Comparison of ENCODE assay signal across 1 cellular context in the genomic region with DNA sequence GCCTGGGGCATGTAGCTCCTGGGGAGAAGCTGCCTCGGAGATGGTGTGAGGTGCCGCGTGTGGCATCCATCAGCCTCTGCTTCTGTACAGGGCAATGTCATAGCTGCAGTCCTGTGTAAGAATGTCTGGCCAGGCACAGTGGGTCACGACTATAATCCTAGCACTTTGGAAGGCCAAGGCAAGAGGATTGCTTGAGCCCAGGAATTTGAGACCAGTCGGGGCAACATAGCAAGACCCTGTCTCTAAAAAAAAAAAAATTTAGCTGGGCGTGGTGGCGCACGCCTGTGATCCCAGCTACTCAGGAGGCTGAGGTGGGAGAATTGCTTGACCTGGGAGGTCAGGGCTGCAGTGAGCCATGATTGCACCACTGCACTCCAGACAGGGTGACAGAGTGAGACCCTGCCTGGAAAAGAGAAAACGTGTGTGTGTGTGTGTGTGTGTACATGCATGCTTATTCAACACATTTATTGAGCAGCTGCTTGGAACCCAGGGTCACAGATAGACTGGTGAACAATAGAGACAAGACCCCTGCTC.
A peak's percentile ranks its signal among the peaks of the same experiment; 100 is the strongest.
TF ChIP-seq lines count a peak whose summit lies in the region.

No MANE protein-coding gene starts in this region.

TF ChIP-seq in HepG2, 621 proteins besides CTCF, POLR2A, EP300 and RAD21 (continued from another document):
- TF ChIP-seq, protein P1, sequence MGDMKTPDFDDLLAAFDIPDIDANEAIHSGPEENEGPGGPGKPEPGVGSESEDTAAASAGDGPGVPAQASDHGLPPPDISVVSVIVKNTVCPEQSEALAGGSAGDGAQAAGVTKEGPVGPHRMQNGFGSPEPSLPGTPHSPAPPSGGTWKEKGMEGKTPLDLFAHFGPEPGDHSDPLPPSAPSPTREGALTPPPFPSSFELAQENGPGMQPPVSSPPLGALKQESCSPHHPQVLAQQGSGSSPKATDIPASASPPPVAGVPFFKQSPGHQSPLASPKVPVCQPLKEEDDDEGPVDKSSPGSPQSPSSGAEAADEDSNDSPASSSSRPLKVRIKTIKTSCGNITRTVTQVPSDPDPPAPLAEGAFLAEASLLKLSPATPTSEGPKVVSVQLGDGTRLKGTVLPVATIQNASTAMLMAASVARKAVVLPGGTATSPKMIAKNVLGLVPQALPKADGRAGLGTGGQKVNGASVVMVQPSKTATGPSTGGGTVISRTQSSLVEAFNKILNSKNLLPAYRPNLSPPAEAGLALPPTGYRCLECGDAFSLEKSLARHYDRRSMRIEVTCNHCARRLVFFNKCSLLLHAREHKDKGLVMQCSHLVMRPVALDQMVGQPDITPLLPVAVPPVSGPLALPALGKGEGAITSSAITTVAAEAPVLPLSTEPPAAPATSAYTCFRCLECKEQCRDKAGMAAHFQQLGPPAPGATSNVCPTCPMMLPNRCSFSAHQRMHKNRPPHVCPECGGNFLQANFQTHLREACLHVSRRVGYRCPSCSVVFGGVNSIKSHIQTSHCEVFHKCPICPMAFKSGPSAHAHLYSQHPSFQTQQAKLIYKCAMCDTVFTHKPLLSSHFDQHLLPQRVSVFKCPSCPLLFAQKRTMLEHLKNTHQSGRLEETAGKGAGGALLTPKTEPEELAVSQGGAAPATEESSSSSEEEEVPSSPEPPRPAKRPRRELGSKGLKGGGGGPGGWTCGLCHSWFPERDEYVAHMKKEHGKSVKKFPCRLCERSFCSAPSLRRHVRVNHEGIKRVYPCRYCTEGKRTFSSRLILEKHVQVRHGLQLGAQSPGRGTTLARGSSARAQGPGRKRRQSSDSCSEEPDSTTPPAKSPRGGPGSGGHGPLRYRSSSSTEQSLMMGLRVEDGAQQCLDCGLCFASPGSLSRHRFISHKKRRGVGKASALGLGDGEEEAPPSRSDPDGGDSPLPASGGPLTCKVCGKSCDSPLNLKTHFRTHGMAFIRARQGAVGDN (CRISPR knock-in tag; IDR thresholded peaks at IDR 0.05): no peak
- TF ChIP-seq, protein P2, sequence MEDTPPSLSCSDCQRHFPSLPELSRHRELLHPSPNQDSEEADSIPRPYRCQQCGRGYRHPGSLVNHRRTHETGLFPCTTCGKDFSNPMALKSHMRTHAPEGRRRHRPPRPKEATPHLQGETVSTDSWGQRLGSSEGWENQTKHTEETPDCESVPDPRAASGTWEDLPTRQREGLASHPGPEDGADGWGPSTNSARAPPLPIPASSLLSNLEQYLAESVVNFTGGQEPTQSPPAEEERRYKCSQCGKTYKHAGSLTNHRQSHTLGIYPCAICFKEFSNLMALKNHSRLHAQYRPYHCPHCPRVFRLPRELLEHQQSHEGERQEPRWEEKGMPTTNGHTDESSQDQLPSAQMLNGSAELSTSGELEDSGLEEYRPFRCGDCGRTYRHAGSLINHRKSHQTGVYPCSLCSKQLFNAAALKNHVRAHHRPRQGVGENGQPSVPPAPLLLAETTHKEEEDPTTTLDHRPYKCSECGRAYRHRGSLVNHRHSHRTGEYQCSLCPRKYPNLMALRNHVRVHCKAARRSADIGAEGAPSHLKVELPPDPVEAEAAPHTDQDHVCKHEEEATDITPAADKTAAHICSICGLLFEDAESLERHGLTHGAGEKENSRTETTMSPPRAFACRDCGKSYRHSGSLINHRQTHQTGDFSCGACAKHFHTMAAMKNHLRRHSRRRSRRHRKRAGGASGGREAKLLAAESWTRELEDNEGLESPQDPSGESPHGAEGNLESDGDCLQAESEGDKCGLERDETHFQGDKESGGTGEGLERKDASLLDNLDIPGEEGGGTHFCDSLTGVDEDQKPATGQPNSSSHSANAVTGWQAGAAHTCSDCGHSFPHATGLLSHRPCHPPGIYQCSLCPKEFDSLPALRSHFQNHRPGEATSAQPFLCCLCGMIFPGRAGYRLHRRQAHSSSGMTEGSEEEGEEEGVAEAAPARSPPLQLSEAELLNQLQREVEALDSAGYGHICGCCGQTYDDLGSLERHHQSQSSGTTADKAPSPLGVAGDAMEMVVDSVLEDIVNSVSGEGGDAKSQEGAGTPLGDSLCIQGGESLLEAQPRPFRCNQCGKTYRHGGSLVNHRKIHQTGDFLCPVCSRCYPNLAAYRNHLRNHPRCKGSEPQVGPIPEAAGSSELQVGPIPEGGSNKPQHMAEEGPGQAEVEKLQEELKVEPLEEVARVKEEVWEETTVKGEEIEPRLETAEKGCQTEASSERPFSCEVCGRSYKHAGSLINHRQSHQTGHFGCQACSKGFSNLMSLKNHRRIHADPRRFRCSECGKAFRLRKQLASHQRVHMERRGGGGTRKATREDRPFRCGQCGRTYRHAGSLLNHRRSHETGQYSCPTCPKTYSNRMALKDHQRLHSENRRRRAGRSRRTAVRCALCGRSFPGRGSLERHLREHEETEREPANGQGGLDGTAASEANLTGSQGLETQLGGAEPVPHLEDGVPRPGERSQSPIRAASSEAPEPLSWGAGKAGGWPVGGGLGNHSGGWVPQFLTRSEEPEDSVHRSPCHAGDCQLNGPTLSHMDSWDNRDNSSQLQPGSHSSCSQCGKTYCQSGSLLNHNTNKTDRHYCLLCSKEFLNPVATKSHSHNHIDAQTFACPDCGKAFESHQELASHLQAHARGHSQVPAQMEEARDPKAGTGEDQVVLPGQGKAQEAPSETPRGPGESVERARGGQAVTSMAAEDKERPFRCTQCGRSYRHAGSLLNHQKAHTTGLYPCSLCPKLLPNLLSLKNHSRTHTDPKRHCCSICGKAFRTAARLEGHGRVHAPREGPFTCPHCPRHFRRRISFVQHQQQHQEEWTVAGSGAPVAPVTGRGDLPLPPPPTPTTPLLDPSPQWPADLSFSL (CRISPR knock-in tag; IDR thresholded peaks at IDR 0.05): no peak
- TF ChIP-seq ZNF460 (CRISPR knock-in tag; IDR thresholded peaks at IDR 0.05; ENCODE audit: borderline replicate concordance) (peak; percentile 96), KLF6 (CRISPR knock-in tag; IDR thresholded peaks at IDR 0.05) (no peak), ZMYM2 (CRISPR knock-in tag; IDR thresholded peaks at IDR 0.05) (peak; percentile 68; the same call in 1 of the 2 replicates), HNF4A (CRISPR knock-in tag; IDR thresholded peaks at IDR 0.05) (no peak), ZNF703 (CRISPR knock-in tag; IDR thresholded peaks at IDR 0.05; ENCODE audit: borderline replicate concordance) (no peak), MYPOP (CRISPR knock-in tag; IDR thresholded peaks at IDR 0.05) (no peak), TSC22D2 (CRISPR knock-in tag; IDR thresholded peaks at IDR 0.05; ENCODE audit: borderline replicate concordance) (no peak), HDAC6 (IDR thresholded peaks at IDR 0.05; ENCODE audit: low read depth, low read length) (no peak), RFXAP (CRISPR knock-in tag; IDR thresholded peaks at IDR 0.05; ENCODE audit: borderline replicate concordance) (0 out of 2 replicates have a peak, but pooled peaks have one; percentile 1), ASH2L (IDR thresholded peaks at IDR 0.05; ENCODE audit: insufficient read length, low read depth, low read length) (no peak), ZKSCAN8 (CRISPR knock-in tag; IDR thresholded peaks at IDR 0.05; ENCODE audit: borderline replicate concordance) (no peak), MNT (IDR thresholded peaks at IDR 0.05) (no peak), ZNF121 (CRISPR knock-in tag; IDR thresholded peaks at IDR 0.05) (peak; percentile 84), FOXK2 (IDR thresholded peaks at IDR 0.05) (no peak), ZNF781 (CRISPR knock-in tag; IDR thresholded peaks at IDR 0.05; ENCODE audit: borderline replicate concordance, not compliant biosample characterization) (no peak), ZFX (CRISPR knock-in tag; IDR thresholded peaks at IDR 0.05; ENCODE audit: low read depth) (no peak), NCOR1 (IDR thresholded peaks at IDR 0.05; ENCODE audit: borderline replicate concordance, low read length) (no peak), ZNF572 (CRISPR knock-in tag; IDR thresholded peaks at IDR 0.05) (peak; percentile 46; the same call in 1 of the 2 replicates), HMGXB4 (CRISPR knock-in tag; IDR thresholded peaks at IDR 0.05; ENCODE audit: borderline replicate concordance in 1 of 2, low read depth in 1 of 2) (no peak), PBX2 (CRISPR knock-in tag; IDR thresholded peaks at IDR 0.05) (no peak), ZNF790 (CRISPR knock-in tag; IDR thresholded peaks at IDR 0.05; ENCODE audit: borderline replicate concordance) (no peak)
- TF ChIP-seq, protein P3, sequence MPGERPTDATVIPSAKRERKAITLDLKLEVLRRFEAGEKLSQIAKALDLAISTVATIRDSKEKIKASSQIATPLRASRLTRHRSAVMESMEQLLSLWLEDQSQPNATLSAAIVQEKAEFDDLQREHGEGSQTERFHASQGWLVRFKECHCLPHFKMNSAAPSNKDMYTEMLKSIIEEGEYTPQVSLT (CRISPR knock-in tag; IDR thresholded peaks at IDR 0.05; ENCODE audit: borderline replicate concordance, low read depth): no peak
- TF ChIP-seq, protein P4, sequence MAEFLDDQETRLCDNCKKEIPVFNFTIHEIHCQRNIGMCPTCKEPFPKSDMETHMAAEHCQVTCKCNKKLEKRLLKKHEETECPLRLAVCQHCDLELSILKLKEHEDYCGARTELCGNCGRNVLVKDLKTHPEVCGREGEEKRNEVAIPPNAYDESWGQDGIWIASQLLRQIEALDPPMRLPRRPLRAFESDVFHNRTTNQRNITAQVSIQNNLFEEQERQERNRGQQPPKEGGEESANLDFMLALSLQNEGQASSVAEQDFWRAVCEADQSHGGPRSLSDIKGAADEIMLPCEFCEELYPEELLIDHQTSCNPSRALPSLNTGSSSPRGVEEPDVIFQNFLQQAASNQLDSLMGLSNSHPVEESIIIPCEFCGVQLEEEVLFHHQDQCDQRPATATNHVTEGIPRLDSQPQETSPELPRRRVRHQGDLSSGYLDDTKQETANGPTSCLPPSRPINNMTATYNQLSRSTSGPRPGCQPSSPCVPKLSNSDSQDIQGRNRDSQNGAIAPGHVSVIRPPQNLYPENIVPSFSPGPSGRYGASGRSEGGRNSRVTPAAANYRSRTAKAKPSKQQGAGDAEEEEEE (CRISPR knock-in tag; IDR thresholded peaks at IDR 0.05; ENCODE audit: borderline replicate concordance): no peak
- TF ChIP-seq, protein P5, sequence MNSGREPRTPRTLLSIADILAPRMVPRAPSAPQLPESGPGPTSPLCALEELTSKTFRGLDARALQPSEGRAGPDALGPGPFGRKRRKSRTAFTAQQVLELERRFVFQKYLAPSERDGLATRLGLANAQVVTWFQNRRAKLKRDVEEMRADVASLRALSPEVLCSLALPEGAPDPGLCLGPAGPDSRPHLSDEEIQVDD (CRISPR knock-in tag; IDR thresholded peaks at IDR 0.05; ENCODE audit: borderline replicate concordance): no peak
